ENCODE assay signal across 1 cellular context in the genomic region with DNA sequence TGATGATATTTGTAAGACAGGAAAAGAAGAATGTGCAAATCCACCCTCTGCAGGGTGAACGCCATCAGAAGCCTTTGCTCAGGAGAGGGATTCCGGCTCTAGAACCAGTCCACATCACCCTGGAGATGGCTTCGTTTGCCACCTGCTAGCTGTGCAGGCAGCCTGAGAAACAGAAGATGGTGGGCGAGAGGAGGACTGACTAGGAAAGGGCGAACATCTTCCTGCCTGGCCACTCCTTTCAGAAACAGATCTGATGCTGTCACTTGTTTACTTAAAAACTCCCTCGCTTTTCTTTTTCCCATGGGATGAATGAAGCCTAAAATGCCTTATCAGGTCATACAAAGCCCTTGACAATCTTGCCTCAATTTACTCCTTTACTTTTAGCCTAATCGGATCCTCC.
TF ChIP-seq lines count a peak whose summit lies in the region.

No MANE protein-coding gene starts in this region.

TF ChIP-seq in K562, 482 proteins besides CTCF, POLR2A, EP300 and RAD21:
- TF ChIP-seq MECOM (CRISPR knock-in tag; IDR thresholded peaks at IDR 0.05) (no peak), PRMT5 (CRISPR knock-in tag; IDR thresholded peaks at IDR 0.05) (no peak), ZNF561 (CRISPR knock-in tag; conservative IDR thresholded peaks at IDR 0.05) (no peak), DACH1 (IDR thresholded peaks at IDR 0.05; ENCODE audit: partially characterized antibody) (no peak), TEAD1 (CRISPR knock-in tag; IDR thresholded peaks at IDR 0.05) (no peak), ZNF121 (CRISPR knock-in tag; conservative IDR thresholded peaks at IDR 0.05) (no peak), STAT5B (CRISPR knock-in tag; IDR thresholded peaks at IDR 0.05) (no peak)
- TF ChIP-seq, protein P1, sequence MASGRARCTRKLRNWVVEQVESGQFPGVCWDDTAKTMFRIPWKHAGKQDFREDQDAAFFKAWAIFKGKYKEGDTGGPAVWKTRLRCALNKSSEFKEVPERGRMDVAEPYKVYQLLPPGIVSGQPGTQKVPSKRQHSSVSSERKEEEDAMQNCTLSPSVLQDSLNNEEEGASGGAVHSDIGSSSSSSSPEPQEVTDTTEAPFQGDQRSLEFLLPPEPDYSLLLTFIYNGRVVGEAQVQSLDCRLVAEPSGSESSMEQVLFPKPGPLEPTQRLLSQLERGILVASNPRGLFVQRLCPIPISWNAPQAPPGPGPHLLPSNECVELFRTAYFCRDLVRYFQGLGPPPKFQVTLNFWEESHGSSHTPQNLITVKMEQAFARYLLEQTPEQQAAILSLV (tag; IDR thresholded peaks at IDR 0.05): no peak
